8 cellular contexts compared by ENCODE assay signal in the genomic region with DNA sequence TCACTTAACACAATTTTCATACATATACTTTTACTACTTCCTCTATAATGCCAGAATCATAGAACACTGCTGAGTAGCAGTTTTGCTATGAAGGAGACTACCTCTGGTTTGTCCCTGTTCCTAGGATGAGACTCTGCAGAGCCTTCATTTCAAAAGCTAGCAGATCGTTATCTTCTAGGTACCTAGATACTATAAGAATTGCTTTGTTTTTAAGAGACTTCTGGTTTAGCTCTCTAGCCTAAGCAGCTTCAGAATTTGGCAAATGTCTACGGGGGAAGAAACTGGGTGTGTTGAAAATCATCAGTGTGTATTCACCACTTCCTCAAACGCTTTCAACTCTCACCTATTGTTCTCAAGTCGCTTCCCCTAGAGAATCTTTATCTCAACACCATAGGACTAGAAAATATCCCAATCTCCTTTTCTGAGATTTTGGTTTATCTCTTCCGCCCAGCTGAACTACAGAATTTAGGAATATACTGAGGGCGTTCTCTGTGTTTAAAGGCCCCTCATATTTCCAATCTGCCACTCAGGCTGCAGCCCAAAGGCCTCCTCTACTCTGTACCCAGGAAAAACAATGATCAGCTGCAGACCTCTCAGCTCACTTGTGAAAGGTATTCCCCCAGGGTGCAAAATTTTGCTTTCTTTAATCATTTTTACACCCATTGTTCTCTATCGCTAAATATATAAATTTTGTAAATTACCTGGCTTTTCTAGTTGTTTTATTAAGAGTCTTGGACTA. TPM values are rescaled to one million over a fixed set of nuclear protein-coding genes. Genes with fewer than 3 reads are reported as not detected.
DNase-seq lines count a peak whose midpoint lies in the region; ATAC-seq and TF ChIP-seq lines count a peak whose summit lies in the region.

No MANE protein-coding gene starts in this region.

- POLR2A ChIA-PET in PC-3 (lab: Charles Lee; ENCODE audit: unreplicated experiment): interaction anchor here (0.7 kb wide), 1 partner anchor 27 kb away, joined by 5 read pairs; no protein-coding TSS in a partner anchor

- H3K27me3 ChIP-seq in ectodermal cell (ENCODE audit: control insufficient read depth, insufficient read depth, low read length, poor library complexity, severe bottlenecking) (no peaks in the 10 kb centered on the region), PC-3 (ENCODE audit: low read length) (no peaks in the 10 kb centered on the region)

- H3K4me3 ChIP-seq in GM08714 (ENCODE audit: low read length): peak overlapping the region; percentile 36; the same call in 1 of the 2 replicates
- H3K4me3 ChIP-seq in ectodermal cell (ENCODE audit: insufficient read depth, low read depth, low read length): no peak overlapping the region
- H3K4me3 ChIP-seq in PC-3 (ENCODE audit: low read length): no peak overlapping the region

- no peak overlapping the region for H3K9ac ChIP-seq in PC-3 (ENCODE audit: low read length)

- no peaks in the 10 kb centered on the region for H3K9me3 ChIP-seq in ectodermal cell (ENCODE audit: control insufficient read depth, low read length)
- no peaks in the 10 kb centered on the region for H3K9me3 ChIP-seq in PC-3 (ENCODE audit: low read length)

- ATAC-seq in GM21390 (IDR thresholded peaks at IDR 0.05; ENCODE audit: unreplicated experiment) (peak; percentile 95), HG03575 (IDR thresholded peaks at IDR 0.05; ENCODE audit: extremely low read depth, insufficient number of reproducible peaks, low FRiP score, unreplicated experiment) (peak; percentile 54), PC-3 (no peak)

- intact Hi-C loops in PC-3 (cut with micrococcal nuclease): no loop called here

- no peaks in the 10 kb centered on the region for H3K9me2 ChIP-seq in PC-3 (replicated peaks; ENCODE audit: low read length)

- no peaks in the 10 kb centered on the region for H3F3A ChIP-seq in PC-3 (ENCODE audit: low read length, unreplicated experiment)

- no TSS peak for BruUV-seq in PC-3 (replicated peaks; lab: Mats Ljungman, UMichigan)

- H3K79me2 ChIP-seq in PC-3 (ENCODE audit: low read length): peaks cover 88% of the 10 kb centered on the region

- H3K4me1 ChIP-seq in ectodermal cell (ENCODE audit: control insufficient read depth, insufficient read depth, low read length) (peaks cover 8% of the 10 kb centered on the region), PC-3 (ENCODE audit: insufficient read depth, low read length) (peaks cover 8% of the 10 kb centered on the region)

- H3K4me2 ChIP-seq in PC-3 (ENCODE audit: low read length): no peak overlapping the region

- CTCF ChIA-PET in PC-3 (lab: Charles Lee): no interaction called here

- H4K20me1 ChIP-seq in PC-3 (ENCODE audit: low read length): no peaks in the 10 kb centered on the region

- H2AFZ ChIP-seq in PC-3 (ENCODE audit: low read length): no peak overlapping the region

- H3K36me3 ChIP-seq in ectodermal cell (ENCODE audit: control insufficient read depth, insufficient read depth, low read length) (peaks cover 5% of the 10 kb centered on the region), PC-3 (ENCODE audit: low read depth, low read length) (no peaks in the 10 kb centered on the region)

- H3K27ac ChIP-seq in ectodermal cell (ENCODE audit: insufficient read depth, low read depth, low read length, poor library complexity, severe bottlenecking) (peak overlapping the region; percentile 9), PC-3 (ENCODE audit: low read length) (no peak overlapping the region)

- DNase-seq in DMS 273 (lab: John Stamatoyannopoulos, UW; ENCODE audit: unreplicated experiment) (no peak), NCI-H1930 (lab: John Stamatoyannopoulos, UW) (no peak), PC-3 (no peak)
- DNase-seq in activated effector memory CD4-positive, alpha-beta T cell treated with Interleukin-2 at 50 U/mL for 16 hours: no peak

- no peak for TF ChIP-seq CTCF in PC-3 (conservative IDR thresholded peaks at IDR 0.05; ENCODE audit: low read depth, low read length)

- WGBS in ectodermal cell, 2 experiments: 72 to 77% methylated on average over 6 to 7 of the region's 7 CpGs

RNA-seq across cellular contexts. Expression of a gene that starts 28.7 kb away (rescaled TPM):
- polyA plus RNA-seq in ectodermal cell (2013, experiment 1 of 4): 82.0 TPM
- 81.3 TPM for polyA plus RNA-seq in ectodermal cell (2013, experiment 2 of 4)
- polyA plus RNA-seq in ectodermal cell (2013, experiment 3 of 4): 53.4 TPM
- polyA plus RNA-seq in ectodermal cell (2013, experiment 4 of 4): 60.8 TPM
- total RNA-seq in PC-3 (2014; rRNA removed): 25.5 and 30.3 TPM in 2 replicates
